28 cellular contexts compared by ENCODE assay signal in the genomic region with DNA sequence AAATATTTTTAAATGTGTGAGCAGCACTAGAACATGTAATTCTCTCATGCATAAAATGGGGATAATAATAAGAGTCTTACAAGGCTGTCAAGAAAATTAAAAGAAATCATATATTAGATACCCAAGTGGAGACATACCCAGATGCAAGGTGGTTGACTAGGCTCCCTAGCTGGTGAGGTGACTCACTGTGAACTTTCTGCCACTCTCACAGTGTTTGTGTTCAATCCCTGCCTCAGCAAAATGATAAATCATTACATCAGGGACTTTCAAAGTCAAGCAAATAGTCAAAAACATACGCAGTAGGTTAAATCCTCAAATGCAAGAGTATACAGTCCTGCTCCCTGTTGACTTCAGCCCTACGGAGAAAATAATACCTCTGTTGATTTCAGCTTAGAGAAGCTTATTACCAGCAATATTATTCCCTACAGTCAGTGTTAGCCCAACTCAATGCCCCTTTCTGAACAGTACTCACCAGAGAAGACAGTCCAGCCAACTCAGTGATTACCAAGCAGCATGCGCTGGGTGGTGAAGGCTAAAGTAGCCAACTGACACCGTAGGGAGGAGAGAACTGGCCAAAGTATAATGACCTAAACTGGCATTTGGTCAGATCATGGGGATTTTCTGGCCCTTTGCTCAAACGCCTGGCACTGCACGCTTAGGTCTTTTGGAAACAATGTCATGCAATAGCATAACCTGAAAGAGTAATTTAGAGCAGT.
DNase-seq lines count a peak whose midpoint lies in the region; ATAC-seq, FAIRE-seq and TF ChIP-seq lines count a peak whose summit lies in the region.
"Had no signal": no experiment of that assay in that cellular context is flagged by ENCODE, and none has a peak within 500 bp of the region (broad histone marks: within the 10 kb centered on the region; RNA-seq: fewer than 3 reads in every experiment).

No MANE protein-coding gene starts in this region.

- WGBS in transverse colon (ENCODE audit: low coverage in 1 of 2), 2 donors, result 86 to 94% methylated on average over 3 to 6 of the region's 6 CpGs

- peak; percentile 26 for ATAC-seq in stimulated activated naive CD8-positive, alpha-beta T cell treated with anti-CD3 and anti-CD28 coated beads, Interleukin-15, amount 100 ng/mL, for 72 hours
- no peak for ATAC-seq in stimulated activated naive CD8-positive, alpha-beta T cell treated with anti-CD3 and anti-CD28 coated beads, Interleukin-15, Interleukin-2, amounts not matched to agents 100 U/mL and 50 U/mL, for 24 hours
- ATAC-seq in foreskin keratinocyte, result peak; percentile 51

- H3K36me3 ChIP-seq in bronchial epithelial cell (ENCODE audit: control insufficient read depth, insufficient read depth, low read length) (no peaks in the 10 kb centered on the region), transverse colon (no peaks in the 10 kb centered on the region)
- H3K36me3 ChIP-seq: BLaER1, SJSA1 had no signal

- no peak for FAIRE-seq in bronchial epithelial cell (lab: Jason Lieb, UNC)
- FAIRE-seq: A204.1, D721Med, GM12891 had no signal

- TF ChIP-seq CTCF in bronchial epithelial cell (IDR thresholded peaks at IDR 0.05; ENCODE audit: insufficient read depth, low read length, severe bottlenecking) (no peak), foreskin keratinocyte (conservative IDR thresholded peaks at IDR 0.05) (no peak), transverse colon (IDR thresholded peaks at IDR 0.05) (no peak)

- no peak overlapping the region for H3K4me3 Mint-ChIP-seq in stimulated activated naive CD8-positive, alpha-beta T cell treated with anti-CD3 and anti-CD28 coated beads, Interleukin-15, amount 100 ng/mL, for 72 hours
- H3K4me3 Mint-ChIP-seq: CD4-positive, CD25-positive, alpha-beta regulatory T cell had no signal

- in situ Hi-C loops in transverse colon (cut with MboI; ENCODE audit: low pct_ligation_motif_present in 1 of 4, low pct_unique_long_range_greater_than_20kb in 1 of 4, low sequenced_read_pairs in 3 of 4), result no loop called here

- H3K27me3 ChIP-seq in bronchial epithelial cell (ENCODE audit: control insufficient read depth, insufficient read depth, low read length), result no peaks in the 10 kb centered on the region
- H3K27me3 ChIP-seq in foreskin keratinocyte, result peaks cover 42% of the 10 kb centered on the region
- no peaks in the 10 kb centered on the region for H3K27me3 ChIP-seq in transverse colon
- H3K27me3 ChIP-seq: BLaER1, SJSA1 had no signal

- no peaks in the 10 kb centered on the region for H3K9me3 Mint-ChIP-seq in stimulated activated naive CD8-positive, alpha-beta T cell treated with anti-CD3 and anti-CD28 coated beads, Interleukin-15, amount 100 ng/mL, for 72 hours

- no peaks in the 10 kb centered on the region for H3K9me3 ChIP-seq in transverse colon
- H3K9me3 ChIP-seq: BLaER1, SJSA1 had no signal

- no peak for TF ChIP-seq EP300 in transverse colon (IDR thresholded peaks at IDR 0.05; ENCODE audit: low read depth)

- no peak overlapping the region for H3K27ac ChIP-seq in foreskin keratinocyte
- H3K27ac ChIP-seq in transverse colon, result no peak overlapping the region
- H3K27ac ChIP-seq: BLaER1, HL-60, SJSA1 had no signal

- peaks cover 19% of the 10 kb centered on the region for H3K27me3 Mint-ChIP-seq in stimulated activated naive CD8-positive, alpha-beta T cell treated with anti-CD3 and anti-CD28 coated beads, Interleukin-15, amount 100 ng/mL, for 72 hours
- H3K27me3 Mint-ChIP-seq: CD4-positive, CD25-positive, alpha-beta regulatory T cell had no signal

- peaks cover 18% of the 10 kb centered on the region for H3K4me1 Mint-ChIP-seq in stimulated activated naive CD8-positive, alpha-beta T cell treated with anti-CD3 and anti-CD28 coated beads, Interleukin-15, amount 100 ng/mL, for 72 hours
- H3K4me1 Mint-ChIP-seq: CD4-positive, CD25-positive, alpha-beta regulatory T cell had no signal

- intact Hi-C loops in transverse colon (cut with DNase I; ENCODE audit: low total_unique reads), result no loop called here

- no peak overlapping the region for H3K27ac Mint-ChIP-seq in stimulated activated naive CD8-positive, alpha-beta T cell treated with anti-CD3 and anti-CD28 coated beads, Interleukin-15, amount 100 ng/mL, for 72 hours
- H3K27ac Mint-ChIP-seq: CD4-positive, CD25-positive, alpha-beta regulatory T cell had no signal

- no peak overlapping the region for H3K4me3 ChIP-seq in bronchial epithelial cell (ENCODE audit: low read depth, low read length)
- H3K4me3 ChIP-seq in transverse colon, result no peak overlapping the region
- H3K4me3 ChIP-seq: BLaER1, SJSA1 had no signal

- no peak for TF ChIP-seq POLR2A in transverse colon (IDR thresholded peaks at IDR 0.05)

- H3K4me1 ChIP-seq in foreskin keratinocyte, result no peaks in the 10 kb centered on the region
- H3K4me1 ChIP-seq in transverse colon, result no peaks in the 10 kb centered on the region
- H3K4me1 ChIP-seq: SJSA1 had no signal

- DNase-seq in stimulated activated naive CD8-positive, alpha-beta T cell treated with anti-CD3 and anti-CD28 coated beads, Interleukin-15, amount 100 ng/mL, for 72 hours, result no peak
- no peak for DNase-seq in stimulated activated naive CD8-positive, alpha-beta T cell treated with anti-CD3 and anti-CD28 coated beads, Interleukin-15, Interleukin-2, amounts not matched to agents 100 U/mL and 50 U/mL, for 24 hours
- DNase-seq in bronchial epithelial cell (ENCODE audit: low read depth) (peak; percentile 45), foreskin keratinocyte (no peak), COLO829 (ENCODE audit: low spot score) (no peak), transverse colon (no peak), DMS 273 (lab: John Stamatoyannopoulos, UW; ENCODE audit: unreplicated experiment) (no peak)
- DNase-seq: CD4-positive, CD25-positive, alpha-beta regulatory T cell; DMS79; EL; GF-D8; GOT3; HCEC 1CT; Karpas-422; NCI-H1105; NCI-H1436 treated with DMSO at 0.1 percent for 48 hours; NCI-H2029; NCI-H446; NCI-H524 treated with DMSO at 0.1 percent for 48 hours; NCI-H82; Right ventricle myocardium superior; RPMI8226 had no signal
